Comparison of ENCODE assay signal across 23 cellular contexts in genomic region chr20:24978493-24978892, GRCh38. TPM values are rescaled to one million over a fixed set of nuclear protein-coding genes. Genes with fewer than 3 reads are reported as not detected.
DNase-seq lines count a peak whose midpoint lies in the region; TF ChIP-seq lines count a peak whose summit lies in the region.
"Had no signal": no experiment of that assay in that cellular context is flagged by ENCODE, and none has a peak within 500 bp of the region (broad histone marks: within the 10 kb centered on the region; RNA-seq: fewer than 3 reads in every experiment).

No MANE protein-coding gene starts in this region.

- TF ChIP-seq CTCF in colonic mucosa (IDR thresholded peaks at IDR 0.05) (no peak), sigmoid colon (IDR thresholded peaks at IDR 0.05) (no peak)

- no peak for TF ChIP-seq EP300 in sigmoid colon (IDR thresholded peaks at IDR 0.05)

- no peak for TF ChIP-seq POLR2A in sigmoid colon (IDR thresholded peaks at IDR 0.05)

- H3K4me3 ChIP-seq in adipocyte (ENCODE audit: low read length) = no peak overlapping the region
- no peak overlapping the region for H3K4me3 ChIP-seq in colonic mucosa
- no peak overlapping the region for H3K4me3 ChIP-seq in sigmoid colon
- H3K4me3 ChIP-seq: heart right ventricle, left lung, skin epidermis, suprapubic skin, uterus had no signal

- H3K9me3 Mint-ChIP-seq in activated T-helper 1 cell treated with anti-CD3 and anti-CD28 coated beads, Interleukin-12 subunit alpha, Interleukin-12 subunit beta, Interleukin-2, Interleukin-4 antibody, amounts not matched to agents 30 ng/mL and 10 ng/mL and 1 ng/mL, durations not matched to agents 14 hours and 24 hours and 36 hours = peaks cover 21% of the 10 kb centered on the region

- peaks cover 43% of the 10 kb centered on the region for H3K4me1 Mint-ChIP-seq in activated T-helper 1 cell treated with anti-CD3 and anti-CD28 coated beads, Interleukin-12 subunit alpha, Interleukin-12 subunit beta, Interleukin-2, Interleukin-4 antibody, amounts not matched to agents 30 ng/mL and 10 ng/mL and 1 ng/mL, durations not matched to agents 14 hours and 24 hours and 36 hours (ENCODE audit: low read depth)
- H3K4me1 Mint-ChIP-seq: nephron had no signal

- no peak overlapping the region for H3K27ac Mint-ChIP-seq in activated T-helper 1 cell treated with anti-CD3 and anti-CD28 coated beads, Interleukin-12 subunit alpha, Interleukin-12 subunit beta, Interleukin-2, Interleukin-4 antibody, amounts not matched to agents 30 ng/mL and 10 ng/mL and 1 ng/mL, durations not matched to agents 14 hours and 24 hours and 36 hours
- H3K27ac Mint-ChIP-seq: nephron had no signal

- H3K36me3 ChIP-seq in adipocyte (ENCODE audit: control insufficient read depth, insufficient read depth, low read length, severe bottlenecking) = peaks cover 84% of the 10 kb centered on the region
- no peaks in the 10 kb centered on the region for H3K36me3 ChIP-seq in colonic mucosa
- peaks cover 0 to 70% (median 18%) of the 10 kb centered on the region in 4 donors for H3K36me3 ChIP-seq in sigmoid colon
- H3K36me3 ChIP-seq: uterus had no signal

- H3K4me1 ChIP-seq in adipocyte (ENCODE audit: control insufficient read depth, insufficient read depth, low read length) (peaks cover 40% of the 10 kb centered on the region), colonic mucosa (no peaks in the 10 kb centered on the region), sigmoid colon (no peaks in the 10 kb centered on the region)
- H3K4me1 ChIP-seq: suprapubic skin, uterus had no signal

- H3K36me3 Mint-ChIP-seq in activated T-helper 1 cell treated with anti-CD3 and anti-CD28 coated beads, Interleukin-12 subunit alpha, Interleukin-12 subunit beta, Interleukin-2, Interleukin-4 antibody, amounts not matched to agents 30 ng/mL and 10 ng/mL and 1 ng/mL, durations not matched to agents 14 hours and 24 hours and 36 hours (ENCODE audit: low read depth) = peaks cover 86% of the 10 kb centered on the region

- H3K9me3 ChIP-seq in adipocyte (ENCODE audit: control insufficient read depth, low read length) (no peaks in the 10 kb centered on the region), colonic mucosa (no peaks in the 10 kb centered on the region), sigmoid colon (peaks cover 0 to 5% (median 0%) of the 10 kb centered on the region in 4 donors)
- H3K9me3 ChIP-seq: suprapubic skin had no signal

- intact Hi-C loops in colonic mucosa (cut with DNase I) (no loop called here), sigmoid colon (cut with DNase I) (no loop called here)
- intact Hi-C loops in activated T-helper 1 cell treated with anti-CD3 and anti-CD28 coated beads, Interleukin-12 subunit alpha, Interleukin-12 subunit beta, Interleukin-2, Interleukin-4 antibody, amounts not matched to agents 30 ng/mL and 10 ng/mL and 1 ng/mL, durations not matched to agents 14 hours and 24 hours and 36 hours (cut with micrococcal nuclease) = no loop called here

- peak overlapping the region; percentile 23 for H3K9ac ChIP-seq in adipocyte (ENCODE audit: low read length)
- no peak overlapping the region for H3K9ac ChIP-seq in colonic mucosa (ENCODE audit: low read depth in 2 of 2, low read length in 2 of 2)
- H3K9ac ChIP-seq: parathyroid adenoma had no signal

- H3K27me3 ChIP-seq in adipocyte (replicated peaks; ENCODE audit: control insufficient read depth, insufficient read depth, low read length) (no peaks in the 10 kb centered on the region), colonic mucosa (no peaks in the 10 kb centered on the region), layer of hippocampus (ENCODE audit: control insufficient read depth, insufficient read depth, low read length) (no peaks in the 10 kb centered on the region), sigmoid colon (no peaks in the 10 kb centered on the region)
- H3K27me3 ChIP-seq: heart right ventricle, left lung, suprapubic skin, uterus had no signal

- WGBS in sigmoid colon, 2 donors = 89 to 94% methylated on average over 8 of the region's 8 CpGs

- DNase-seq in adipocyte (ENCODE audit: low read depth) (no peak), colonic mucosa (peak; percentile 10), sigmoid colon (peak; percentile 40), NCI-H2081 treated with DMSO at 0.1 percent for 48 hours (lab: John Stamatoyannopoulos, UW) (no peak), NCI-H446 (lab: John Stamatoyannopoulos, UW) (no peak)
- no peak for DNase-seq in activated T-helper 1 cell treated with anti-CD3 and anti-CD28 coated beads, Interleukin-12 subunit alpha, Interleukin-12 subunit beta, Interleukin-2, Interleukin-4 antibody, amounts not matched to agents 30 ng/mL and 10 ng/mL and 1 ng/mL, durations not matched to agents 14 hours and 24 hours and 36 hours (ENCODE audit: low spot score)
- DNase-seq: activated T-cell treated with anti-CD3 and anti-CD28 coated beads, Interleukin-2, amount 50 U/mL, for 1 hour; Calu3; heart right ventricle; left lung; NCI-H1417; NCI-H2107; NCI-H446 treated with DMSO at 0.1 percent for 48 hours; stimulated activated CD4-positive, alpha-beta T cell treated with anti-CD3 and anti-CD28 coated beads, Interleukin-1b, Interleukin-23, amount 100 ng/mL, for 48 hours; T-helper 2 cell; uterus had no signal

- H3K27ac ChIP-seq in colonic mucosa (no peak overlapping the region), layer of hippocampus (ENCODE audit: low read depth, low read length) (peak overlapping the region; percentile 30), sigmoid colon (no peak overlapping the region)
- H3K27ac ChIP-seq: C4-2B, heart right ventricle, left lung, parathyroid adenoma, suprapubic skin, uterus had no signal

- no peaks in the 10 kb centered on the region for H3K27me3 Mint-ChIP-seq in activated T-helper 1 cell treated with anti-CD3 and anti-CD28 coated beads, Interleukin-12 subunit alpha, Interleukin-12 subunit beta, Interleukin-2, Interleukin-4 antibody, amounts not matched to agents 30 ng/mL and 10 ng/mL and 1 ng/mL, durations not matched to agents 14 hours and 24 hours and 36 hours (ENCODE audit: insufficient read depth)

- H3K4me3 Mint-ChIP-seq in activated T-helper 1 cell treated with anti-CD3 and anti-CD28 coated beads, Interleukin-12 subunit alpha, Interleukin-12 subunit beta, Interleukin-2, Interleukin-4 antibody, amounts not matched to agents 30 ng/mL and 10 ng/mL and 1 ng/mL, durations not matched to agents 14 hours and 24 hours and 36 hours = no peak overlapping the region
- H3K4me3 Mint-ChIP-seq: nephron had no signal

RNA-seq across cellular contexts. Expression of gene APMAP, which starts 14.1 kb away (rescaled TPM):
- total RNA-seq in colonic mucosa (10 to 100 TPM; 43.9 to 63.3 TPM), sigmoid colon (10 to 100 TPM; 22.7 to 35.3 (median 28.9) TPM)
- 10 to 100 TPM in 2 of 3 donors, 1 to 10 TPM in 1; 9.6 to 55.8 (median 25.2) TPM for polyA plus RNA-seq in sigmoid colon
- total RNA-seq in activated T-helper 1 cell treated with anti-CD3 and anti-CD28 coated beads, Interleukin-12 subunit alpha, Interleukin-12 subunit beta, Interleukin-2, Interleukin-4 antibody, amounts not matched to agents 30 ng/mL and 10 ng/mL and 1 ng/mL, durations not matched to agents 14 hours and 24 hours and 36 hours = 57.7 and 58.7 TPM in 2 replicates

RNA-seq across cellular contexts. Expression of gene CST7, which starts 29.4 kb away (rescaled TPM):
- total RNA-seq in colonic mucosa (1 to 10 TPM in 1 of 2 donors, under 1 TPM in 1; 0.47 to 1.1 TPM), sigmoid colon (1 to 10 TPM in 1 of 4 donors, under 1 TPM in 2, not detected in 1; 0.66 to 3.5 (median 0.71) TPM)
- 10 to 100 TPM in 1 of 3 donors, 1 to 10 TPM in 2; 3.9 to 10.4 (median 4.2) TPM for polyA plus RNA-seq in sigmoid colon
- 127 and 133 TPM in 2 replicates for total RNA-seq in activated T-helper 1 cell treated with anti-CD3 and anti-CD28 coated beads, Interleukin-12 subunit alpha, Interleukin-12 subunit beta, Interleukin-2, Interleukin-4 antibody, amounts not matched to agents 30 ng/mL and 10 ng/mL and 1 ng/mL, durations not matched to agents 14 hours and 24 hours and 36 hours
- total RNA-seq: Calu3, dermis microvascular lymphatic vessel endothelial cell had no signal

Comparison
In these comparisons a context has a peak if more than half of its experiments do, and no peak if none do; other contexts are left out.
1. DNase-seq: peak in colonic mucosa (single experiment) and sigmoid colon (single experiment); none in adipocyte (single experiment), activated T-helper 1 cell treated with anti-CD3 and anti-CD28 coated beads, Interleukin-12 subunit alpha, Interleukin-12 subunit beta, Interleukin-2, Interleukin-4 antibody, amounts not matched to agents 30 ng/mL and 10 ng/mL and 1 ng/mL, durations not matched to agents 14 hours and 24 hours and 36 hours (single experiment), NCI-H2081 treated with DMSO at 0.1 percent for 48 hours (single experiment) and NCI-H446 (0 of 2).
2. RNA of gene CST7, which starts 29.4 kb away (total RNA-seq): 127 to 133 TPM in activated T-helper 1 cell treated with anti-CD3 and anti-CD28 coated beads, Interleukin-12 subunit alpha, Interleukin-12 subunit beta, Interleukin-2, Interleukin-4 antibody, amounts not matched to agents 30 ng/mL and 10 ng/mL and 1 ng/mL, durations not matched to agents 14 hours and 24 hours and 36 hours; 0.47 to 1.1 TPM in colonic mucosa and 0.66 to 3.5 TPM in sigmoid colon; every median in the first group is over 10 times any median in the second.